In genomic region chr18:44904768-44905167, GRCh38 we compare ENCODE assay signal across 19 cellular contexts.
DNase-seq lines count a peak whose midpoint lies in the region; ATAC-seq and TF ChIP-seq lines count a peak whose summit lies in the region.
"Had no signal": no experiment of that assay in that cellular context is flagged by ENCODE, and none has a peak within 500 bp of the region (broad histone marks: within the 10 kb centered on the region; RNA-seq: fewer than 3 reads in every experiment).

No MANE protein-coding gene starts in this region.

- ATAC-seq in activated CD8-positive, alpha-beta T cell treated with anti-CD3 and anti-CD28 coated beads, Interleukin-2, amount 10 ng/mL, durations not matched to agents 7 days and 5 days = peak; percentile 39
- no peak for ATAC-seq in activated CD8-positive, alpha-beta T cell treated with anti-CD3 and anti-CD28 coated beads for 36 hours
- no peak for ATAC-seq in activated B cell treated with CpG ODN at 0.5 μM for 24 hours (ENCODE audit: low read depth)
- no peak for ATAC-seq in stimulated activated effector memory CD8-positive, alpha-beta T cell treated with anti-CD3 and anti-CD28 coated beads, Interleukin-12 subunit alpha, Interleukin-12 subunit beta, amount 100 ng/mL, for 72 hours
- ATAC-seq in HG02938 (IDR thresholded peaks at IDR 0.05; ENCODE audit: unreplicated experiment) = no peak
- ATAC-seq: A549, GM23338 had no signal

- H3K27ac ChIP-seq in KMS-11 = peak overlapping the region; percentile 31; the same call in 1 of the 2 replicates
- H3K27ac ChIP-seq: 22Rv1, A549, C4-2B had no signal

- H3K36me3 Mint-ChIP-seq in activated CD8-positive, alpha-beta T cell treated with anti-CD3 and anti-CD28 coated beads, Interleukin-2, amount 10 ng/mL, durations not matched to agents 7 days and 5 days (ENCODE audit: low read depth) = no peaks in the 10 kb centered on the region
- H3K36me3 Mint-ChIP-seq in activated CD8-positive, alpha-beta T cell treated with anti-CD3 and anti-CD28 coated beads for 36 hours (ENCODE audit: low read depth) = no peaks in the 10 kb centered on the region
- peaks cover 20% of the 10 kb centered on the region for H3K36me3 Mint-ChIP-seq in activated B cell treated with CpG ODN at 0.5 μM for 24 hours (ENCODE audit: low read depth)
- peaks cover 6% of the 10 kb centered on the region for H3K36me3 Mint-ChIP-seq in stimulated activated effector memory CD8-positive, alpha-beta T cell treated with anti-CD3 and anti-CD28 coated beads, Interleukin-12 subunit alpha, Interleukin-12 subunit beta, amount 100 ng/mL, for 72 hours
- no peaks in the 10 kb centered on the region for H3K36me3 Mint-ChIP-seq in activated CD4-positive, alpha-beta T cell treated with anti-CD3 and anti-CD28 coated beads, Interleukin-2, amount 10 ng/mL, durations not matched to agents 24 days and 14 days (ENCODE audit: low read depth)

- H3K4me1 ChIP-seq in KMS-11 (ENCODE audit: low read depth, poor library complexity, severe bottlenecking) = peaks cover 80% of the 10 kb centered on the region
- H3K4me1 ChIP-seq: A549, Caco-2 had no signal

- H3K4me3 ChIP-seq in KMS-11 (IDR thresholded peaks at IDR 0.05; ENCODE audit: insufficient read depth, low read depth, low read length) = no peak overlapping the region
- H3K4me3 ChIP-seq: A549, GM23338 had no signal

- DNase-seq in activated CD8-positive, alpha-beta T cell treated with anti-CD3 and anti-CD28 coated beads, Interleukin-2, amount 10 ng/mL, durations not matched to agents 7 days and 5 days = no peak
- DNase-seq in activated CD8-positive, alpha-beta T cell treated with anti-CD3 and anti-CD28 coated beads for 36 hours = no peak
- DNase-seq in activated B cell treated with CpG ODN at 0.5 μM for 24 hours (no peak), globus pallidus (ENCODE audit: low spot score) (no peak)
- DNase-seq in stimulated activated effector memory CD8-positive, alpha-beta T cell treated with anti-CD3 and anti-CD28 coated beads, Interleukin-12 subunit alpha, Interleukin-12 subunit beta, amount 100 ng/mL, for 72 hours (ENCODE audit: low spot score in 2 of 2) = no peak
- no peak for DNase-seq in activated CD4-positive, alpha-beta T cell treated with anti-CD3 and anti-CD28 coated beads, Interleukin-2, amount 10 ng/mL, durations not matched to agents 24 days and 14 days
- DNase-seq: AML-193; Caco-2; CD4-positive, alpha-beta T cell; GDM1; HCEC 1CT; HFFc6; IMR-90 had no signal

- no peak overlapping the region for H2AFZ ChIP-seq in KMS-11 (ENCODE audit: low read depth)
- H2AFZ ChIP-seq: GM23338 had no signal

- no peak overlapping the region for H3K4me3 Mint-ChIP-seq in activated CD8-positive, alpha-beta T cell treated with anti-CD3 and anti-CD28 coated beads, Interleukin-2, amount 10 ng/mL, durations not matched to agents 7 days and 5 days
- no peak overlapping the region for H3K4me3 Mint-ChIP-seq in activated CD8-positive, alpha-beta T cell treated with anti-CD3 and anti-CD28 coated beads for 36 hours
- no peak overlapping the region for H3K4me3 Mint-ChIP-seq in activated B cell treated with CpG ODN at 0.5 μM for 24 hours
- no peak overlapping the region for H3K4me3 Mint-ChIP-seq in stimulated activated effector memory CD8-positive, alpha-beta T cell treated with anti-CD3 and anti-CD28 coated beads, Interleukin-12 subunit alpha, Interleukin-12 subunit beta, amount 100 ng/mL, for 72 hours
- H3K4me3 Mint-ChIP-seq in activated CD4-positive, alpha-beta T cell treated with anti-CD3 and anti-CD28 coated beads, Interleukin-2, amount 10 ng/mL, durations not matched to agents 24 days and 14 days = no peak overlapping the region
- H3K4me3 Mint-ChIP-seq: CD4-positive, alpha-beta T cell; GM23338; HFFc6 had no signal

- intact Hi-C loops in activated CD8-positive, alpha-beta T cell treated with anti-CD3 and anti-CD28 coated beads for 36 hours (cut with micrococcal nuclease) = loop anchor here (10.0 kb wide), 1 partner anchor 310 kb away; no protein-coding TSS in a partner anchor
- intact Hi-C loops in activated B cell treated with CpG ODN at 0.5 μM for 24 hours (cut with micrococcal nuclease) = no loop called here
- intact Hi-C loops in activated CD4-positive, alpha-beta T cell treated with anti-CD3 and anti-CD28 coated beads, Interleukin-2, amount 10 ng/mL, durations not matched to agents 24 days and 14 days (cut with micrococcal nuclease) = no loop called here

- no peak overlapping the region for H3K27ac Mint-ChIP-seq in activated CD8-positive, alpha-beta T cell treated with anti-CD3 and anti-CD28 coated beads, Interleukin-2, amount 10 ng/mL, durations not matched to agents 7 days and 5 days
- H3K27ac Mint-ChIP-seq in activated CD8-positive, alpha-beta T cell treated with anti-CD3 and anti-CD28 coated beads for 36 hours = no peak overlapping the region
- peak overlapping the region; percentile 47 for H3K27ac Mint-ChIP-seq in activated B cell treated with CpG ODN at 0.5 μM for 24 hours
- peak overlapping the region; percentile 43 for H3K27ac Mint-ChIP-seq in stimulated activated effector memory CD8-positive, alpha-beta T cell treated with anti-CD3 and anti-CD28 coated beads, Interleukin-12 subunit alpha, Interleukin-12 subunit beta, amount 100 ng/mL, for 72 hours
- no peak overlapping the region for H3K27ac Mint-ChIP-seq in activated CD4-positive, alpha-beta T cell treated with anti-CD3 and anti-CD28 coated beads, Interleukin-2, amount 10 ng/mL, durations not matched to agents 24 days and 14 days
- H3K27ac Mint-ChIP-seq: CD4-positive, alpha-beta T cell; GM23338; HFFc6 had no signal

- TF ChIP-seq CTCF in activated CD8-positive, alpha-beta T cell treated with anti-CD3 and anti-CD28 coated beads for 36 hours (IDR thresholded peaks at IDR 0.05) = no peak
- no peak for TF ChIP-seq CTCF in KMS-11 (conservative IDR thresholded peaks at IDR 0.05; ENCODE audit: low read depth, low read length)
- TF ChIP-seq CTCF in activated B cell treated with CpG ODN at 0.5 μM for 24 hours (IDR thresholded peaks at IDR 0.05) = no peak

- peaks cover 17% of the 10 kb centered on the region for H3K4me1 Mint-ChIP-seq in activated CD8-positive, alpha-beta T cell treated with anti-CD3 and anti-CD28 coated beads, Interleukin-2, amount 10 ng/mL, durations not matched to agents 7 days and 5 days (ENCODE audit: low read depth)
- peaks cover 18% of the 10 kb centered on the region for H3K4me1 Mint-ChIP-seq in activated CD8-positive, alpha-beta T cell treated with anti-CD3 and anti-CD28 coated beads for 36 hours (ENCODE audit: low read depth)
- H3K4me1 Mint-ChIP-seq in activated B cell treated with CpG ODN at 0.5 μM for 24 hours = peaks cover 34% of the 10 kb centered on the region
- H3K4me1 Mint-ChIP-seq in stimulated activated effector memory CD8-positive, alpha-beta T cell treated with anti-CD3 and anti-CD28 coated beads, Interleukin-12 subunit alpha, Interleukin-12 subunit beta, amount 100 ng/mL, for 72 hours = peaks cover 38% of the 10 kb centered on the region
- H3K4me1 Mint-ChIP-seq in activated CD4-positive, alpha-beta T cell treated with anti-CD3 and anti-CD28 coated beads, Interleukin-2, amount 10 ng/mL, durations not matched to agents 24 days and 14 days = peaks cover 11% of the 10 kb centered on the region
- H3K4me1 Mint-ChIP-seq: GM23338 had no signal

- H3K9ac ChIP-seq in KMS-11 = no peak overlapping the region

- H3K27me3 ChIP-seq in KMS-11 (ENCODE audit: insufficient read depth, low read depth) = no peaks in the 10 kb centered on the region

- peak overlapping the region; percentile 14; the same call in 1 of the 2 replicates for H3K4me2 ChIP-seq in KMS-11
- H3K4me2 ChIP-seq: A549, GM23338 had no signal

- no peaks in the 10 kb centered on the region for H4K20me1 ChIP-seq in KMS-11 (ENCODE audit: insufficient read depth)

- H3K27me3 Mint-ChIP-seq in activated CD8-positive, alpha-beta T cell treated with anti-CD3 and anti-CD28 coated beads, Interleukin-2, amount 10 ng/mL, durations not matched to agents 7 days and 5 days (ENCODE audit: low read depth) = peaks cover 39% of the 10 kb centered on the region
- H3K27me3 Mint-ChIP-seq in activated CD8-positive, alpha-beta T cell treated with anti-CD3 and anti-CD28 coated beads for 36 hours = peaks cover 18% of the 10 kb centered on the region
- H3K27me3 Mint-ChIP-seq in activated B cell treated with CpG ODN at 0.5 μM for 24 hours = no peaks in the 10 kb centered on the region
- peaks cover 24% of the 10 kb centered on the region for H3K27me3 Mint-ChIP-seq in activated CD4-positive, alpha-beta T cell treated with anti-CD3 and anti-CD28 coated beads, Interleukin-2, amount 10 ng/mL, durations not matched to agents 24 days and 14 days
- H3K27me3 Mint-ChIP-seq: CD4-positive, alpha-beta T cell had no signal

- H3K36me3 ChIP-seq in KMS-11 (ENCODE audit: insufficient read depth) = no peaks in the 10 kb centered on the region

- CTCF ChIA-PET in activated CD8-positive, alpha-beta T cell treated with anti-CD3 and anti-CD28 coated beads, Interleukin-2, amount 10 ng/mL, durations not matched to agents 7 days and 5 days (lab: Charles Lee) = no interaction called here
- CTCF ChIA-PET in activated CD8-positive, alpha-beta T cell treated with anti-CD3 and anti-CD28 coated beads for 36 hours (lab: Charles Lee) = no interaction called here
- CTCF ChIA-PET in activated B cell treated with CpG ODN at 0.5 μM for 24 hours (lab: Charles Lee) = interaction anchor here (2.7 kb wide), 1 partner anchor 308 kb away, joined by 7 read pairs; no protein-coding TSS in a partner anchor

- peaks cover 11% of the 10 kb centered on the region; the same call in 1 of the 2 replicates for H3K79me2 ChIP-seq in KMS-11 (ENCODE audit: insufficient read depth, low read depth)

- POLR2A ChIA-PET in activated CD8-positive, alpha-beta T cell treated with anti-CD3 and anti-CD28 coated beads, Interleukin-2, amount 10 ng/mL, durations not matched to agents 7 days and 5 days (lab: Charles Lee) = no interaction called here
- POLR2A ChIA-PET in activated CD8-positive, alpha-beta T cell treated with anti-CD3 and anti-CD28 coated beads for 36 hours (lab: Charles Lee) = interaction anchor here (1.2 kb wide), 1 partner anchor 175 kb away, joined by 3 read pairs; no protein-coding TSS in a partner anchor
- POLR2A ChIA-PET in activated B cell treated with CpG ODN at 0.5 μM for 24 hours (lab: Charles Lee) = no interaction called here

- no peaks in the 10 kb centered on the region for H3K9me3 Mint-ChIP-seq in activated CD8-positive, alpha-beta T cell treated with anti-CD3 and anti-CD28 coated beads, Interleukin-2, amount 10 ng/mL, durations not matched to agents 7 days and 5 days (ENCODE audit: insufficient read depth)
- H3K9me3 Mint-ChIP-seq in activated CD8-positive, alpha-beta T cell treated with anti-CD3 and anti-CD28 coated beads for 36 hours = peaks cover 5% of the 10 kb centered on the region
- no peaks in the 10 kb centered on the region for H3K9me3 Mint-ChIP-seq in activated B cell treated with CpG ODN at 0.5 μM for 24 hours
- no peaks in the 10 kb centered on the region for H3K9me3 Mint-ChIP-seq in stimulated activated effector memory CD8-positive, alpha-beta T cell treated with anti-CD3 and anti-CD28 coated beads, Interleukin-12 subunit alpha, Interleukin-12 subunit beta, amount 100 ng/mL, for 72 hours
- H3K9me3 Mint-ChIP-seq in activated CD4-positive, alpha-beta T cell treated with anti-CD3 and anti-CD28 coated beads, Interleukin-2, amount 10 ng/mL, durations not matched to agents 24 days and 14 days = peaks cover 6% of the 10 kb centered on the region
- H3K9me3 Mint-ChIP-seq: CD4-positive, alpha-beta T cell; GM23338; HFFc6 had no signal

Comparison
In these comparisons a context has a peak if more than half of its experiments do, and no peak if none do; other contexts are left out.
1. H3K27ac Mint-ChIP-seq: peak in activated B cell treated with CpG ODN at 0.5 μM for 24 hours (single experiment) and stimulated activated effector memory CD8-positive, alpha-beta T cell treated with anti-CD3 and anti-CD28 coated beads, Interleukin-12 subunit alpha, Interleukin-12 subunit beta, amount 100 ng/mL, for 72 hours (single experiment); none in activated CD8-positive, alpha-beta T cell treated with anti-CD3 and anti-CD28 coated beads, Interleukin-2, amount 10 ng/mL, durations not matched to agents 7 days and 5 days (single experiment), activated CD8-positive, alpha-beta T cell treated with anti-CD3 and anti-CD28 coated beads for 36 hours (single experiment) and activated CD4-positive, alpha-beta T cell treated with anti-CD3 and anti-CD28 coated beads, Interleukin-2, amount 10 ng/mL, durations not matched to agents 24 days and 14 days (single experiment).